ENCODE assay signal across 1 cellular context in the genomic region with DNA sequence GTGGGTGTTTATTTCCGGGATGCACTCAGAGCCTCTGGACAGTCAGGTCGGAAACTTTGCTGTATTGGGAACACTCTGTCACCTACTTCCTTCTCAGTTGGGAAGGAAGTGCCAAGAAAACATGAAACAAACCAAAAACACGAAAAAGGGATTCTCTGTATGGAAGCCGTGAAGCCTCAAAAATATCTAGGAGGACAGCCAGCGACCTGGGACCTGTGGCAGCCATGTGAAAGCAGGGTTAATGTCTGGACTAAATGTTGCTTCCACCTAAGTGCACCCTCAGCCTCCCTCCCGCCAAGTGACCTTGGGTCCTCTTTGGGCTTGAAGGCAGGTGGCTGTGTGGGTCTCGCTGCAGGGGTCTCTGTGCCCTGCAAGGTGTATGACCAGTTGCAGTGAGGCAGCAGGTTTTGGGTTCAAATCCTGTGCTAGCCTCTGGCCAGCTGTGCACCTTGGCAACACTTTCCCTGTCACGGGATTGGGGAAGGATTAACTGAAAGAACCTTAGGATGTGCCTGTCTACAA.
TF ChIP-seq lines count a peak whose summit lies in the region.

No MANE protein-coding gene starts in this region.

TF ChIP-seq in HepG2, 621 proteins besides CTCF, POLR2A, EP300 and RAD21 (continued from another document and continues in another):
- TF ChIP-seq ZNF326 (CRISPR knock-in tag; IDR thresholded peaks at IDR 0.05; ENCODE audit: borderline replicate concordance) (no peak), PRPF4 (IDR thresholded peaks at IDR 0.05; ENCODE audit: low read depth, low read length, poor library complexity, severe bottlenecking) (no peak), PHF21A (CRISPR knock-in tag; IDR thresholded peaks at IDR 0.05) (no peak), NCOA2 (CRISPR knock-in tag; IDR thresholded peaks at IDR 0.05) (peak; percentile 41; the same call in 1 of the 2 replicates), PAF1 (CRISPR knock-in tag; IDR thresholded peaks at IDR 0.05) (no peak; the same call in 1 of the 2 replicates), ZNF83 (CRISPR knock-in tag; IDR thresholded peaks at IDR 0.05; ENCODE audit: borderline replicate concordance) (no peak), GTF2F1 (IDR thresholded peaks at IDR 0.05; ENCODE audit: low read length) (no peak), NFIC (IDR thresholded peaks at IDR 0.05; ENCODE audit: low read length) (0 out of 2 replicates have a peak, but pooled peaks have one; percentile 8), PITX1 (CRISPR knock-in tag; IDR thresholded peaks at IDR 0.05) (no peak), ZSCAN21 (CRISPR knock-in tag; IDR thresholded peaks at IDR 0.05; ENCODE audit: borderline replicate concordance) (no peak), ZNF225 (CRISPR knock-in tag; IDR thresholded peaks at IDR 0.05) (no peak), NR2F6 (IDR thresholded peaks at IDR 0.05) (no peak), NR2F6 (CRISPR knock-in tag; IDR thresholded peaks at IDR 0.05) (no peak), SIN3A (IDR thresholded peaks at IDR 0.05; ENCODE audit: borderline replicate concordance, low read depth, low read length) (0 out of 2 replicates have a peak, but pooled peaks have one; percentile 42), ZMAT3 (CRISPR knock-in tag; conservative IDR thresholded peaks at IDR 0.05) (0 out of 2 replicates have a peak, but pooled peaks have one; percentile 1), CENPX (CRISPR knock-in tag; IDR thresholded peaks at IDR 0.05) (no peak), MAF1 (CRISPR knock-in tag; IDR thresholded peaks at IDR 0.05; ENCODE audit: borderline replicate concordance) (no peak), ARID2 (CRISPR knock-in tag; IDR thresholded peaks at IDR 0.05; ENCODE audit: borderline replicate concordance) (no peak), ZNF510 (CRISPR knock-in tag; IDR thresholded peaks at IDR 0.05; ENCODE audit: low read depth) (no peak), ZMYM3 (CRISPR knock-in tag; IDR thresholded peaks at IDR 0.05) (peak; percentile 81; the same call in 1 of the 2 replicates), ZKSCAN8 (CRISPR knock-in tag; IDR thresholded peaks at IDR 0.05; ENCODE audit: borderline replicate concordance) (0 out of 2 replicates have a peak, but pooled peaks have one; percentile 13), ZNF781 (CRISPR knock-in tag; IDR thresholded peaks at IDR 0.05; ENCODE audit: borderline replicate concordance, not compliant biosample characterization) (peak; percentile 5), ZFP41 (CRISPR knock-in tag; IDR thresholded peaks at IDR 0.05; ENCODE audit: borderline replicate concordance) (no peak), ZNF253 (CRISPR knock-in tag; IDR thresholded peaks at IDR 0.05; ENCODE audit: borderline replicate concordance) (peak; percentile 71; the same call in 1 of the 2 replicates), ZNF337 (CRISPR knock-in tag; IDR thresholded peaks at IDR 0.05; ENCODE audit: borderline replicate concordance, low read depth) (no peak; the same call in 1 of the 2 replicates), TOPORS (CRISPR knock-in tag; IDR thresholded peaks at IDR 0.05) (no peak), TSC22D2 (CRISPR knock-in tag; IDR thresholded peaks at IDR 0.05; ENCODE audit: borderline replicate concordance) (0 out of 2 replicates have a peak, but pooled peaks have one; percentile 1), ZFP1 (CRISPR knock-in tag; IDR thresholded peaks at IDR 0.05) (no peak), ZC3H4 (CRISPR knock-in tag; IDR thresholded peaks at IDR 0.05; ENCODE audit: borderline replicate concordance) (peak; percentile 55; the same call in 1 of the 2 replicates), MZF1 (CRISPR knock-in tag; IDR thresholded peaks at IDR 0.05; ENCODE audit: borderline replicate concordance) (peak; percentile 83; the same call in 1 of the 2 replicates), ZNF335 (CRISPR knock-in tag; IDR thresholded peaks at IDR 0.05) (0 out of 2 replicates have a peak, but pooled peaks have one; percentile 12)
- TF ChIP-seq, protein P1, sequence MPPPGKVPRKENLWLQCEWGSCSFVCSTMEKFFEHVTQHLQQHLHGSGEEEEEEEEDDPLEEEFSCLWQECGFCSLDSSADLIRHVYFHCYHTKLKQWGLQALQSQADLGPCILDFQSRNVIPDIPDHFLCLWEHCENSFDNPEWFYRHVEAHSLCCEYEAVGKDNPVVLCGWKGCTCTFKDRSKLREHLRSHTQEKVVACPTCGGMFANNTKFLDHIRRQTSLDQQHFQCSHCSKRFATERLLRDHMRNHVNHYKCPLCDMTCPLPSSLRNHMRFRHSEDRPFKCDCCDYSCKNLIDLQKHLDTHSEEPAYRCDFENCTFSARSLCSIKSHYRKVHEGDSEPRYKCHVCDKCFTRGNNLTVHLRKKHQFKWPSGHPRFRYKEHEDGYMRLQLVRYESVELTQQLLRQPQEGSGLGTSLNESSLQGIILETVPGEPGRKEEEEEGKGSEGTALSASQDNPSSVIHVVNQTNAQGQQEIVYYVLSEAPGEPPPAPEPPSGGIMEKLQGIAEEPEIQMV (CRISPR knock-in tag; IDR thresholded peaks at IDR 0.05; ENCODE audit: low read depth), result 0 out of 2 replicates have a peak, but pooled peaks have one; percentile 3
- TF ChIP-seq, protein P2, sequence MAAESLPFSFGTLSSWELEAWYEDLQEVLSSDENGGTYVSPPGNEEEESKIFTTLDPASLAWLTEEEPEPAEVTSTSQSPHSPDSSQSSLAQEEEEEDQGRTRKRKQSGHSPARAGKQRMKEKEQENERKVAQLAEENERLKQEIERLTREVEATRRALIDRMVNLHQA (CRISPR knock-in tag; IDR thresholded peaks at IDR 0.05), result no peak
- TF ChIP-seq, protein P3, sequence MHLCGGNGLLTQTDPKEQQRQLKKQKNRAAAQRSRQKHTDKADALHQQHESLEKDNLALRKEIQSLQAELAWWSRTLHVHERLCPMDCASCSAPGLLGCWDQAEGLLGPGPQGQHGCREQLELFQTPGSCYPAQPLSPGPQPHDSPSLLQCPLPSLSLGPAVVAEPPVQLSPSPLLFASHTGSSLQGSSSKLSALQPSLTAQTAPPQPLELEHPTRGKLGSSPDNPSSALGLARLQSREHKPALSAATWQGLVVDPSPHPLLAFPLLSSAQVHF (CRISPR knock-in tag; IDR thresholded peaks at IDR 0.05), result no peak
- TF ChIP-seq, protein P4, sequence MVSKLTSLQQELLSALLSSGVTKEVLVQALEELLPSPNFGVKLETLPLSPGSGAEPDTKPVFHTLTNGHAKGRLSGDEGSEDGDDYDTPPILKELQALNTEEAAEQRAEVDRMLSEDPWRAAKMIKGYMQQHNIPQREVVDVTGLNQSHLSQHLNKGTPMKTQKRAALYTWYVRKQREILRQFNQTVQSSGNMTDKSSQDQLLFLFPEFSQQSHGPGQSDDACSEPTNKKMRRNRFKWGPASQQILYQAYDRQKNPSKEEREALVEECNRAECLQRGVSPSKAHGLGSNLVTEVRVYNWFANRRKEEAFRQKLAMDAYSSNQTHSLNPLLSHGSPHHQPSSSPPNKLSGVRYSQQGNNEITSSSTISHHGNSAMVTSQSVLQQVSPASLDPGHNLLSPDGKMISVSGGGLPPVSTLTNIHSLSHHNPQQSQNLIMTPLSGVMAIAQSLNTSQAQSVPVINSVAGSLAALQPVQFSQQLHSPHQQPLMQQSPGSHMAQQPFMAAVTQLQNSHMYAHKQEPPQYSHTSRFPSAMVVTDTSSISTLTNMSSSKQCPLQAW (CRISPR knock-in tag; IDR thresholded peaks at IDR 0.05), result peak; percentile 74
- TF ChIP-seq, protein P5, sequence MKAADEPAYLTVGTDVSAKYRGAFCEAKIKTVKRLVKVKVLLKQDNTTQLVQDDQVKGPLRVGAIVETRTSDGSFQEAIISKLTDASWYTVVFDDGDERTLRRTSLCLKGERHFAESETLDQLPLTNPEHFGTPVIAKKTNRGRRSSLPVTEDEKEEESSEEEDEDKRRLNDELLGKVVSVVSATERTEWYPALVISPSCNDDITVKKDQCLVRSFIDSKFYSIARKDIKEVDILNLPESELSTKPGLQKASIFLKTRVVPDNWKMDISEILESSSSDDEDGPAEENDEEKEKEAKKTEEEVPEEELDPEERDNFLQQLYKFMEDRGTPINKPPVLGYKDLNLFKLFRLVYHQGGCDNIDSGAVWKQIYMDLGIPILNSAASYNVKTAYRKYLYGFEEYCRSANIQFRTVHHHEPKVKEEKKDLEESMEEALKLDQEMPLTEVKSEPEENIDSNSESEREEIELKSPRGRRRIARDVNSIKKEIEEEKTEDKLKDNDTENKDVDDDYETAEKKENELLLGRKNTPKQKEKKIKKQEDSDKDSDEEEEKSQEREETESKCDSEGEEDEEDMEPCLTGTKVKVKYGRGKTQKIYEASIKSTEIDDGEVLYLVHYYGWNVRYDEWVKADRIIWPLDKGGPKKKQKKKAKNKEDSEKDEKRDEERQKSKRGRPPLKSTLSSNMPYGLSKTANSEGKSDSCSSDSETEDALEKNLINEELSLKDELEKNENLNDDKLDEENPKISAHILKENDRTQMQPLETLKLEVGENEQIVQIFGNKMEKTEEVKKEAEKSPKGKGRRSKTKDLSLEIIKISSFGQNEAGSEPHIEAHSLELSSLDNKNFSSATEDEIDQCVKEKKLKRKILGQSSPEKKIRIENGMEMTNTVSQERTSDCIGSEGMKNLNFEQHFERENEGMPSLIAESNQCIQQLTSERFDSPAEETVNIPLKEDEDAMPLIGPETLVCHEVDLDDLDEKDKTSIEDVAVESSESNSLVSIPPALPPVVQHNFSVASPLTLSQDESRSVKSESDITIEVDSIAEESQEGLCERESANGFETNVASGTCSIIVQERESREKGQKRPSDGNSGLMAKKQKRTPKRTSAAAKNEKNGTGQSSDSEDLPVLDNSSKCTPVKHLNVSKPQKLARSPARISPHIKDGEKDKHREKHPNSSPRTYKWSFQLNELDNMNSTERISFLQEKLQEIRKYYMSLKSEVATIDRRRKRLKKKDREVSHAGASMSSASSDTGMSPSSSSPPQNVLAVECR (CRISPR knock-in tag; IDR thresholded peaks at IDR 0.05; ENCODE audit: borderline replicate concordance), result no peak
- TF ChIP-seq, protein P6, sequence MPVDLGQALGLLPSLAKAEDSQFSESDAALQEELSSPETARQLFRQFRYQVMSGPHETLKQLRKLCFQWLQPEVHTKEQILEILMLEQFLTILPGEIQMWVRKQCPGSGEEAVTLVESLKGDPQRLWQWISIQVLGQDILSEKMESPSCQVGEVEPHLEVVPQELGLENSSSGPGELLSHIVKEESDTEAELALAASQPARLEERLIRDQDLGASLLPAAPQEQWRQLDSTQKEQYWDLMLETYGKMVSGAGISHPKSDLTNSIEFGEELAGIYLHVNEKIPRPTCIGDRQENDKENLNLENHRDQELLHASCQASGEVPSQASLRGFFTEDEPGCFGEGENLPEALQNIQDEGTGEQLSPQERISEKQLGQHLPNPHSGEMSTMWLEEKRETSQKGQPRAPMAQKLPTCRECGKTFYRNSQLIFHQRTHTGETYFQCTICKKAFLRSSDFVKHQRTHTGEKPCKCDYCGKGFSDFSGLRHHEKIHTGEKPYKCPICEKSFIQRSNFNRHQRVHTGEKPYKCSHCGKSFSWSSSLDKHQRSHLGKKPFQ (CRISPR knock-in tag; IDR thresholded peaks at IDR 0.05; ENCODE audit: insufficient replicate concordance), result no peak
- TF ChIP-seq, protein P7, sequence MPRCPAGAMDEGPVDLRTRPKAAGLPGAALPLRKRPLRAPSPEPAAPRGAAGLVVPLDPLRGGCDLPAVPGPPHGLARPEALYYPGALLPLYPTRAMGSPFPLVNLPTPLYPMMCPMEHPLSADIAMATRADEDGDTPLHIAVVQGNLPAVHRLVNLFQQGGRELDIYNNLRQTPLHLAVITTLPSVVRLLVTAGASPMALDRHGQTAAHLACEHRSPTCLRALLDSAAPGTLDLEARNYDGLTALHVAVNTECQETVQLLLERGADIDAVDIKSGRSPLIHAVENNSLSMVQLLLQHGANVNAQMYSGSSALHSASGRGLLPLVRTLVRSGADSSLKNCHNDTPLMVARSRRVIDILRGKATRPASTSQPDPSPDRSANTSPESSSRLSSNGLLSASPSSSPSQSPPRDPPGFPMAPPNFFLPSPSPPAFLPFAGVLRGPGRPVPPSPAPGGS (CRISPR knock-in tag; IDR thresholded peaks at IDR 0.05), result peak; percentile 65
- TF ChIP-seq, protein P8, sequence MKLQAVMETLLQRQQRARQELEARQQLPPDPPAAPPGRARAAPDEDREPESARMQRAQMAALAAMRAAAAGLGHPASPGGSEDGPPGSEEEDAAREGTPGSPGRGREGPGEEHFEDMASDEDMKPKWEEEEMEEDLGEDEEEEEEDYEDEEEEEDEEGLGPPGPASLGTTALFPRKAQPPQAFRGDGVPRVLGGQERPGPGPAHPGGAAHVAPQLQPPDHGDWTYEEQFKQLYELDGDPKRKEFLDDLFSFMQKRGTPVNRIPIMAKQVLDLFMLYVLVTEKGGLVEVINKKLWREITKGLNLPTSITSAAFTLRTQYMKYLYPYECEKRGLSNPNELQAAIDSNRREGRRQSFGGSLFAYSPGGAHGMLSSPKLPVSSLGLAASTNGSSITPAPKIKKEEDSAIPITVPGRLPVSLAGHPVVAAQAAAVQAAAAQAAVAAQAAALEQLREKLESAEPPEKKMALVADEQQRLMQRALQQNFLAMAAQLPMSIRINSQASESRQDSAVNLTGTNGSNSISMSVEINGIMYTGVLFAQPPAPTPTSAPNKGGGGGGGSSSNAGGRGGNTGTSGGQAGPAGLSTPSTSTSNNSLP (IDR thresholded peaks at IDR 0.05; ENCODE audit: low read depth, low read length), result no peak
- TF ChIP-seq, protein P9, sequence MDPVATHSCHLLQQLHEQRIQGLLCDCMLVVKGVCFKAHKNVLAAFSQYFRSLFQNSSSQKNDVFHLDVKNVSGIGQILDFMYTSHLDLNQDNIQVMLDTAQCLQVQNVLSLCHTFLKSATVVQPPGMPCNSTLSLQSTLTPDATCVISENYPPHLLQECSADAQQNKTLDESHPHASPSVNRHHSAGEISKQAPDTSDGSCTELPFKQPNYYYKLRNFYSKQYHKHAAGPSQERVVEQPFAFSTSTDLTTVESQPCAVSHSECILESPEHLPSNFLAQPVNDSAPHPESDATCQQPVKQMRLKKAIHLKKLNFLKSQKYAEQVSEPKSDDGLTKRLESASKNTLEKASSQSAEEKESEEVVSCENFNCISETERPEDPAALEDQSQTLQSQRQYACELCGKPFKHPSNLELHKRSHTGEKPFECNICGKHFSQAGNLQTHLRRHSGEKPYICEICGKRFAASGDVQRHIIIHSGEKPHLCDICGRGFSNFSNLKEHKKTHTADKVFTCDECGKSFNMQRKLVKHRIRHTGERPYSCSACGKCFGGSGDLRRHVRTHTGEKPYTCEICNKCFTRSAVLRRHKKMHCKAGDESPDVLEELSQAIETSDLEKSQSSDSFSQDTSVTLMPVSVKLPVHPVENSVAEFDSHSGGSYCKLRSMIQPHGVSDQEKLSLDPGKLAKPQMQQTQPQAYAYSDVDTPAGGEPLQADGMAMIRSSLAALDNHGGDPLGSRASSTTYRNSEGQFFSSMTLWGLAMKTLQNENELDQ (CRISPR knock-in tag; IDR thresholded peaks at IDR 0.05; ENCODE audit: borderline replicate concordance), result no peak
- TF ChIP-seq, protein P10, sequence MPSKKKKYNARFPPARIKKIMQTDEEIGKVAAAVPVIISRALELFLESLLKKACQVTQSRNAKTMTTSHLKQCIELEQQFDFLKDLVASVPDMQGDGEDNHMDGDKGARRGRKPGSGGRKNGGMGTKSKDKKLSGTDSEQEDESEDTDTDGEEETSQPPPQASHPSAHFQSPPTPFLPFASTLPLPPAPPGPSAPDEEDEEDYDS (CRISPR knock-in tag; IDR thresholded peaks at IDR 0.05), result no peak
- TF ChIP-seq, protein P11, sequence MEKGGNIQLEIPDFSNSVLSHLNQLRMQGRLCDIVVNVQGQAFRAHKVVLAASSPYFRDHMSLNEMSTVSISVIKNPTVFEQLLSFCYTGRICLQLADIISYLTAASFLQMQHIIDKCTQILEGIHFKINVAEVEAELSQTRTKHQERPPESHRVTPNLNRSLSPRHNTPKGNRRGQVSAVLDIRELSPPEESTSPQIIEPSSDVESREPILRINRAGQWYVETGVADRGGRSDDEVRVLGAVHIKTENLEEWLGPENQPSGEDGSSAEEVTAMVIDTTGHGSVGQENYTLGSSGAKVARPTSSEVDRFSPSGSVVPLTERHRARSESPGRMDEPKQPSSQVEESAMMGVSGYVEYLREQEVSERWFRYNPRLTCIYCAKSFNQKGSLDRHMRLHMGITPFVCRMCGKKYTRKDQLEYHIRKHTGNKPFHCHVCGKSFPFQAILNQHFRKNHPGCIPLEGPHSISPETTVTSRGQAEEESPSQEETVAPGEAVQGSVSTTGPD (CRISPR knock-in tag; IDR thresholded peaks at IDR 0.05), result no peak
